In the genomic region with DNA sequence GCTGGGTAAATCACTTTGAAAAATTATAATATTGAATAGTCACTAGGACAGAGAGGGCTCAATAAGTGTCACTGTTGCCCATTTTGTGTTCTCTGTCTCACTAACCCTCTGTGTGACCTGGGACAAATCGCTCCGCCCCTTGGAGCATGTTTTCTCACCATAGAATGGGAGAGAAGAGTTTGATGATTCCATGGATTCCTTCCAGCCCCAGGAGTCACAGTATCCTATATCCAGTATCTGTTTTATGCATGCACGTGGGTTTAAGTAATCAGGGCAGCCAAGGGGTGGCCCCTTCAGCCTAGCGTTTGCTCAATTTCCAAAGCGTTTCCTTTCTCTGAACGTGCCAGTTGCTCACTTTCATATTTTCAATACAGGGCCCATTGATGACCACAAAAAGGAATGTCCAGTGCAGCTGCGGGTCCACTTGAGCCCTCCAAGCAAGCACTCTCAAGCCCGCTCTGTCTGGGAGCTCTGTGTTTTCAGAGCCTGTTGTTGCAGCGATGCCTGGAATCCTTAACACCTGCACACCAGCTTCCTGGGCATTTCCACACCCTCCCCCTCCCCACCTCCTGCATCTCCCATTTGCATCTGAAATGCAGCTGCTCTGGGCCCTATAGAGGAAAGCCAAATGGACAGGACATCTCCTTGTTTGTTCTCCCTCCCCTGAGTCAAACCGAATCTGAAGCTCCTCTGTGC, we compare ENCODE assay signal across 2 cellular contexts.
TF ChIP-seq lines count a peak whose summit lies in the region.

No MANE protein-coding gene starts in this region.

TF ChIP-seq in SK-N-SH, 30 proteins besides CTCF, POLR2A, EP300 and RAD21 (continued from another document):
- TF ChIP-seq, protein P1, sequence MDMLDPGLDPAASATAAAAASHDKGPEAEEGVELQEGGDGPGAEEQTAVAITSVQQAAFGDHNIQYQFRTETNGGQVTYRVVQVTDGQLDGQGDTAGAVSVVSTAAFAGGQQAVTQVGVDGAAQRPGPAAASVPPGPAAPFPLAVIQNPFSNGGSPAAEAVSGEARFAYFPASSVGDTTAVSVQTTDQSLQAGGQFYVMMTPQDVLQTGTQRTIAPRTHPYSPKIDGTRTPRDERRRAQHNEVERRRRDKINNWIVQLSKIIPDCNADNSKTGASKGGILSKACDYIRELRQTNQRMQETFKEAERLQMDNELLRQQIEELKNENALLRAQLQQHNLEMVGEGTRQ (IDR thresholded peaks at IDR 0.05; ENCODE audit: borderline replicate concordance, low read depth, low read length) = no peak
- TF ChIP-seq FOSL2 (IDR thresholded peaks at IDR 0.05; ENCODE audit: borderline replicate concordance, low read depth) = no peak
- no peak for TF ChIP-seq TCF12 (IDR thresholded peaks at IDR 0.05)
- TF ChIP-seq JUND (IDR thresholded peaks at IDR 0.05) = no peak

TF ChIP-seq in SK-N-SH treated with all-trans-retinoic acid at 6 μM for 48 hours, 23 proteins besides CTCF, POLR2A, EP300 and RAD21 (continued from another document):
- TF ChIP-seq, protein P2, sequence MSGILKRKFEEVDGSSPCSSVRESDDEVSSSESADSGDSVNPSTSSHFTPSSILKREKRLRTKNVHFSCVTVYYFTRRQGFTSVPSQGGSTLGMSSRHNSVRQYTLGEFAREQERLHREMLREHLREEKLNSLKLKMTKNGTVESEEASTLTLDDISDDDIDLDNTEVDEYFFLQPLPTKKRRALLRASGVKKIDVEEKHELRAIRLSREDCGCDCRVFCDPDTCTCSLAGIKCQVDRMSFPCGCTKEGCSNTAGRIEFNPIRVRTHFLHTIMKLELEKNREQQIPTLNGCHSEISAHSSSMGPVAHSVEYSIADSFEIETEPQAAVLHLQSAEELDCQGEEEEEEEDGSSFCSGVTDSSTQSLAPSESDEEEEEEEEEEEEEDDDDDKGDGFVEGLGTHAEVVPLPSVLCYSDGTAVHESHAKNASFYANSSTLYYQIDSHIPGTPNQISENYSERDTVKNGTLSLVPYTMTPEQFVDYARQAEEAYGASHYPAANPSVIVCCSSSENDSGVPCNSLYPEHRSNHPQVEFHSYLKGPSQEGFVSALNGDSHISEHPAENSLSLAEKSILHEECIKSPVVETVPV (CRISPR knock-in tag; IDR thresholded peaks at IDR 0.05) = no peak
- TF ChIP-seq ARNTL (CRISPR knock-in tag; IDR thresholded peaks at IDR 0.05; ENCODE audit: borderline replicate concordance, low read depth) = no peak
- no peak for TF ChIP-seq ZNF8 (CRISPR knock-in tag; IDR thresholded peaks at IDR 0.05)
